9 cellular contexts compared by ENCODE assay signal in genomic region chr4:68615699-68616422, GRCh38. TPM values are rescaled to one million over a fixed set of nuclear protein-coding genes. Genes with fewer than 3 reads are reported as not detected.
"Had no signal": no experiment of that assay in that cellular context is flagged by ENCODE, and none has a peak within 500 bp of the region (broad histone marks: within the 10 kb centered on the region; RNA-seq: fewer than 3 reads in every experiment).

No MANE protein-coding gene starts in this region.

- H3K9me3 ChIP-seq: HAP-1 had no signal

- H3K4me1 ChIP-seq: HAP-1 had no signal

- FAIRE-seq: HTR-8/SVneo had no signal

- H3K4me3 ChIP-seq: HAP-1 had no signal

- H3K36me3 ChIP-seq: HAP-1 had no signal

- ATAC-seq: HCT116 had no signal

- DNase-seq: GOT3, H7, HFFc6, KG1 had no signal

RNA-seq across cellular contexts. Expression of gene UGT2B17, which starts 39.7 kb away (rescaled TPM):
- total RNA-seq: H4, H7, HFFc6, HT-29 had no signal

RNA-seq across cellular contexts. Expression of gene UGT2B15, which starts 54.6 kb away (rescaled TPM):
- total RNA-seq: H4, H7, HFFc6 had no signal
